19 cellular contexts compared by ENCODE assay signal in the genomic region with DNA sequence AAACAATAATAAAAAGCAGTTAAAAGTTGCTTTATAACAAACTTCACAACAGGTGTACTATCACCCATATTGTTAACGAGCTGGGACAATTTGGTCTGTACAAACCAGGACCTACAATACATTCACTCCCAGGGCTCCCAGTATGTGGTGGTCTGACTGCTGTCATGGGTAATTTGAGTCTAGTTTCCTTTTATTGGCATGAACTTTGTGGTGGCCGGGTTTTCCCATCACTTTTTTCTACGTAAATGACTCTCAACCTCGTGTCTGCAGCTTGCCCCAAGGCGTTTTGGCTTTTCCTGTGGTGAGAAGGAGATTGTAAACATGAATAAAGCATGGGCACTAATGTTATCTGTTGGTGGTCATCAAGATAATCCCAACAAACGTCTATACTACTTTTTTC.
A peak's percentile ranks its signal among the peaks of the same experiment; 100 is the strongest.
DNase-seq lines count a peak whose midpoint lies in the region; ATAC-seq and TF ChIP-seq lines count a peak whose summit lies in the region.
"Had no signal": no experiment of that assay in that cellular context is flagged by ENCODE, and none has a peak within 500 bp of the region (broad histone marks: within the 10 kb centered on the region; RNA-seq: fewer than 3 reads in every experiment).

No MANE protein-coding gene starts in this region.

- H3K9me3 Mint-ChIP-seq in activated CD4-positive, alpha-beta T cell treated with anti-CD3 and anti-CD28 coated beads for 36 hours (ENCODE audit: low read depth): peaks cover 18% of the 10 kb centered on the region
- peaks cover 16% of the 10 kb centered on the region for H3K9me3 Mint-ChIP-seq in activated CD4-positive, alpha-beta T cell treated with anti-CD3 and anti-CD28 coated beads, Interleukin-2, amount 10 ng/mL, durations not matched to agents 7 days and 5 days
- peaks cover 54% of the 10 kb centered on the region for H3K9me3 Mint-ChIP-seq in T-helper 1 cell treated with Interleukin-12 subunit alpha and Interleukin-12 subunit beta and Interleukin-4 antibody, amounts not matched to agents 30 μg/mL and 1 μg/mL, for 36 hours

- H3K36me3 Mint-ChIP-seq in activated CD4-positive, alpha-beta T cell treated with anti-CD3 and anti-CD28 coated beads for 36 hours (ENCODE audit: low read depth): peaks cover 13% of the 10 kb centered on the region
- peaks cover 2% of the 10 kb centered on the region for H3K36me3 Mint-ChIP-seq in activated CD4-positive, alpha-beta T cell treated with anti-CD3 and anti-CD28 coated beads, Interleukin-2, amount 10 ng/mL, durations not matched to agents 7 days and 5 days (ENCODE audit: low read depth)
- H3K36me3 Mint-ChIP-seq in T-helper 1 cell treated with Interleukin-12 subunit alpha and Interleukin-12 subunit beta and Interleukin-4 antibody, amounts not matched to agents 30 μg/mL and 1 μg/mL, for 36 hours (ENCODE audit: low read depth): peaks cover 25% of the 10 kb centered on the region
- H3K36me3 Mint-ChIP-seq: naive B cell had no signal

- H3K4me3 Mint-ChIP-seq in activated CD4-positive, alpha-beta T cell treated with anti-CD3 and anti-CD28 coated beads for 36 hours: no peak overlapping the region
- H3K4me3 Mint-ChIP-seq in activated CD4-positive, alpha-beta T cell treated with anti-CD3 and anti-CD28 coated beads, Interleukin-2, amount 10 ng/mL, durations not matched to agents 7 days and 5 days: no peak overlapping the region
- no peak overlapping the region for H3K4me3 Mint-ChIP-seq in T-helper 1 cell treated with Interleukin-12 subunit alpha and Interleukin-12 subunit beta and Interleukin-4 antibody, amounts not matched to agents 30 μg/mL and 1 μg/mL, for 36 hours
- H3K4me3 Mint-ChIP-seq: CD4-positive, alpha-beta T cell; H9; naive B cell had no signal

- no peaks in the 10 kb centered on the region for H3K9me3 ChIP-seq in left lung
- H3K9me3 ChIP-seq: lower lobe of right lung, transverse colon had no signal

- POLR2A ChIA-PET in activated CD4-positive, alpha-beta T cell treated with anti-CD3 and anti-CD28 coated beads for 36 hours (lab: Charles Lee): interaction anchor here (0.7 kb wide), 1 partner anchor 56 kb away, joined by 3 read pairs; no protein-coding TSS in a partner anchor
- POLR2A ChIA-PET in activated CD4-positive, alpha-beta T cell treated with anti-CD3 and anti-CD28 coated beads, Interleukin-2, amount 10 ng/mL, durations not matched to agents 7 days and 5 days (lab: Charles Lee): interaction anchor here (0.6 kb wide), 1 partner anchor 321 kb away, joined by 4 read pairs; no protein-coding TSS in a partner anchor

- CTCF ChIA-PET in activated CD4-positive, alpha-beta T cell treated with anti-CD3 and anti-CD28 coated beads for 36 hours (lab: Charles Lee): interaction anchor here (1.6 to 1.7 kb wide), 2 partner anchors 8 to 46 kb away, joined by 3 to 5 read pairs; no protein-coding TSS in a partner anchor
- CTCF ChIA-PET in activated CD4-positive, alpha-beta T cell treated with anti-CD3 and anti-CD28 coated beads, Interleukin-2, amount 10 ng/mL, durations not matched to agents 7 days and 5 days (lab: Charles Lee): interaction anchor here (1.0 to 1.1 kb wide), 2 partner anchors 15 to 81 kb away, joined by 3 to 4 read pairs; no protein-coding TSS in a partner anchor

- H3K27ac Mint-ChIP-seq in activated CD4-positive, alpha-beta T cell treated with anti-CD3 and anti-CD28 coated beads for 36 hours: peak overlapping the region; percentile 64
- no peak overlapping the region for H3K27ac Mint-ChIP-seq in activated CD4-positive, alpha-beta T cell treated with anti-CD3 and anti-CD28 coated beads, Interleukin-2, amount 10 ng/mL, durations not matched to agents 7 days and 5 days
- peak overlapping the region; percentile 50 for H3K27ac Mint-ChIP-seq in T-helper 1 cell treated with Interleukin-12 subunit alpha and Interleukin-12 subunit beta and Interleukin-4 antibody, amounts not matched to agents 30 μg/mL and 1 μg/mL, for 36 hours
- H3K27ac Mint-ChIP-seq: CD4-positive, alpha-beta T cell; H9; naive B cell; progenitor cell of endocrine pancreas had no signal

- no peak overlapping the region for H3K27ac ChIP-seq in left lung
- H3K27ac ChIP-seq: A549, lower lobe of right lung, SK-N-MC, transverse colon had no signal

- intact Hi-C loops in activated CD4-positive, alpha-beta T cell treated with anti-CD3 and anti-CD28 coated beads for 36 hours (cut with DNase I, micrococcal nuclease): loop anchor here (1.0 to 5.0 kb wide), 3 partner anchors 51 to 118 kb away; a partner anchor contains a TSS
- intact Hi-C loops in left lung (cut with DNase I): no loop called here

- no peak for TF ChIP-seq CTCF in left lung (IDR thresholded peaks at IDR 0.05)

- H3K4me3 ChIP-seq in left lung: no peak overlapping the region
- H3K4me3 ChIP-seq: A549, lower lobe of right lung, SK-N-MC, transverse colon had no signal

- H3K4me1 ChIP-seq in left lung: no peaks in the 10 kb centered on the region
- H3K4me1 ChIP-seq: A549, lower lobe of right lung had no signal

- no peaks in the 10 kb centered on the region for H3K27me3 ChIP-seq in left lung
- H3K27me3 ChIP-seq: transverse colon had no signal

- H3K27me3 Mint-ChIP-seq in activated CD4-positive, alpha-beta T cell treated with anti-CD3 and anti-CD28 coated beads for 36 hours: peaks cover 20% of the 10 kb centered on the region
- peaks cover 7% of the 10 kb centered on the region for H3K27me3 Mint-ChIP-seq in activated CD4-positive, alpha-beta T cell treated with anti-CD3 and anti-CD28 coated beads, Interleukin-2, amount 10 ng/mL, durations not matched to agents 7 days and 5 days
- no peaks in the 10 kb centered on the region for H3K27me3 Mint-ChIP-seq in T-helper 1 cell treated with Interleukin-12 subunit alpha and Interleukin-12 subunit beta and Interleukin-4 antibody, amounts not matched to agents 30 μg/mL and 1 μg/mL, for 36 hours (ENCODE audit: low read depth)
- H3K27me3 Mint-ChIP-seq: progenitor cell of endocrine pancreas had no signal

- H3K4me1 Mint-ChIP-seq in activated CD4-positive, alpha-beta T cell treated with anti-CD3 and anti-CD28 coated beads for 36 hours: peaks cover 30% of the 10 kb centered on the region
- H3K4me1 Mint-ChIP-seq in activated CD4-positive, alpha-beta T cell treated with anti-CD3 and anti-CD28 coated beads, Interleukin-2, amount 10 ng/mL, durations not matched to agents 7 days and 5 days: no peaks in the 10 kb centered on the region
- peaks cover 12% of the 10 kb centered on the region for H3K4me1 Mint-ChIP-seq in T-helper 1 cell treated with Interleukin-12 subunit alpha and Interleukin-12 subunit beta and Interleukin-4 antibody, amounts not matched to agents 30 μg/mL and 1 μg/mL, for 36 hours (ENCODE audit: low read depth)
- H3K4me1 Mint-ChIP-seq: H9, naive B cell had no signal

- DNase-seq in activated CD4-positive, alpha-beta T cell treated with anti-CD3 and anti-CD28 coated beads for 36 hours: peak; percentile 61
- DNase-seq in activated CD4-positive, alpha-beta T cell treated with anti-CD3 and anti-CD28 coated beads, Interleukin-2, amount 10 ng/mL, durations not matched to agents 7 days and 5 days: no peak
- DNase-seq in EL: peak; percentile 29
- DNase-seq in stimulated activated CD4-positive, alpha-beta T cell treated with anti-CD3 and anti-CD28 coated beads, Interleukin-2, amount 100 ng/mL, for 24 hours: peak; percentile 34 to 39
- DNase-seq in left lung: no peak
- DNase-seq in NCI-H2029 (lab: John Stamatoyannopoulos, UW): no peak
- DNase-seq in DMS 273 treated with DMSO at 0.1 percent for 48 hours (lab: John Stamatoyannopoulos, UW): no peak
- DNase-seq: CD4-positive, alpha-beta T cell; H9; lower lobe of right lung; naive B cell; NCI-H2081; NCI-H524; transverse colon had no signal

- peak; percentile 65 for ATAC-seq in activated CD4-positive, alpha-beta T cell treated with anti-CD3 and anti-CD28 coated beads for 36 hours
- no peak for ATAC-seq in left lung
- ATAC-seq: A549, HepG2, lower lobe of right lung had no signal

- H3K36me3 ChIP-seq in left lung: no peaks in the 10 kb centered on the region
- H3K36me3 ChIP-seq: lower lobe of right lung, transverse colon had no signal

Comparison
In these comparisons a context has a peak if more than half of its experiments do, and no peak if none do; other contexts are left out.
1. DNase-seq: peak in activated CD4-positive, alpha-beta T cell treated with anti-CD3 and anti-CD28 coated beads for 36 hours (single experiment), EL (single experiment) and stimulated activated CD4-positive, alpha-beta T cell treated with anti-CD3 and anti-CD28 coated beads, Interleukin-2, amount 100 ng/mL, for 24 hours (2 of 2); none in activated CD4-positive, alpha-beta T cell treated with anti-CD3 and anti-CD28 coated beads, Interleukin-2, amount 10 ng/mL, durations not matched to agents 7 days and 5 days (single experiment), left lung (0 of 2), NCI-H2029 (single experiment) and DMS 273 treated with DMSO at 0.1 percent for 48 hours (single experiment).
2. intact Hi-C loops: an anchor here in activated CD4-positive, alpha-beta T cell treated with anti-CD3 and anti-CD28 coated beads for 36 hours (1.0 to 5.0 kb wide); none called in left lung.